In genomic region chr2:65142515-65142914, GRCh38 we compare ENCODE assay signal across 11 cellular contexts. TPM values are rescaled to one million over a fixed set of nuclear protein-coding genes. Genes with fewer than 3 reads are reported as not detected.
DNase-seq lines count a peak whose midpoint lies in the region; ATAC-seq and TF ChIP-seq lines count a peak whose summit lies in the region.
"Had no signal": no experiment of that assay in that cellular context is flagged by ENCODE, and none has a peak within 500 bp of the region (broad histone marks: within the 10 kb centered on the region; RNA-seq: fewer than 3 reads in every experiment).

No MANE protein-coding gene starts in this region.

- H3K4me3 ChIP-seq in breast epithelium: no peak overlapping the region
- no peak overlapping the region for H3K4me3 ChIP-seq in PC-9
- H3K4me3 ChIP-seq in fibroblast of mammary gland (ENCODE audit: control insufficient read depth, low read depth, low read length): no peak overlapping the region

- no peaks in the 10 kb centered on the region for H3K9me3 Mint-ChIP-seq in MCF 10A (ENCODE audit: unreplicated experiment)
- H3K9me3 Mint-ChIP-seq in activated T-cell treated with anti-CD3 and anti-CD28 coated beads, Interleukin-2, amount 50 U/mL, for 4 hours: no peaks in the 10 kb centered on the region
- H3K9me3 Mint-ChIP-seq: activated naive CD4-positive, alpha-beta T cell treated with anti-CD3 and anti-CD28 coated beads, Interleukin-2, amount 50 U/mL, for 72 hours; CD4-positive, alpha-beta memory T cell had no signal

- no peak for TF ChIP-seq POLR2A in breast epithelium (IDR thresholded peaks at IDR 0.05)

- peak; percentile 30 for TF ChIP-seq CTCF in MCF 10A (IDR thresholded peaks at IDR 0.05; ENCODE audit: unreplicated experiment)
- TF ChIP-seq CTCF in breast epithelium (IDR thresholded peaks at IDR 0.05): no peak
- TF ChIP-seq CTCF in PC-9 (conservative IDR thresholded peaks at IDR 0.05): peak; percentile 45; the same call in 1 of the 2 replicates
- peak; percentile 16 for TF ChIP-seq CTCF in fibroblast of mammary gland (conservative IDR thresholded peaks at IDR 0.05; ENCODE audit: control insufficient read depth, insufficient read depth, low read depth, low read length)
- no peak for TF ChIP-seq CTCF in GM13977 (IDR thresholded peaks at IDR 0.05; ENCODE audit: extremely low read depth, insufficient read depth, missing control alignments)

- BruUV-seq in MCF 10A (replicated peaks; lab: Mats Ljungman, UMichigan) (no TSS peak), PC-9 (replicated peaks; lab: Mats Ljungman, UMichigan) (no TSS peak)

- H3K9me2 ChIP-seq in PC-9 (ENCODE audit: insufficient read depth): no peaks in the 10 kb centered on the region

- CTCF ChIA-PET in MCF 10A (lab: Yijun Ruan, JAX): interaction anchor here (0.7 to 1.1 kb wide), 3 partner anchors 9 to 102 kb away, joined by 3 to 4 read pairs (median 3); no protein-coding TSS in a partner anchor
- CTCF ChIA-PET in PC-9 (lab: Charles Lee): interaction anchor here (0.8 kb wide), 1 partner anchor 13 kb away, joined by 3 read pairs; the partner anchor contains the start of gene RAB1A

- no peak overlapping the region for H3K27ac ChIP-seq in breast epithelium
- no peak overlapping the region for H3K27ac ChIP-seq in PC-9
- H3K27ac ChIP-seq in substantia nigra (ENCODE audit: low read depth, low read length, poor library complexity, severe bottlenecking): peak overlapping the region; percentile 11

- H3K9me3 ChIP-seq in breast epithelium: no peaks in the 10 kb centered on the region
- H3K9me3 ChIP-seq in PC-9 (ENCODE audit: insufficient read depth, low read depth): no peaks in the 10 kb centered on the region

- H3K36me3 Mint-ChIP-seq in MCF 10A (ENCODE audit: insufficient read depth, unreplicated experiment): no peaks in the 10 kb centered on the region
- H3K36me3 Mint-ChIP-seq in activated T-cell treated with anti-CD3 and anti-CD28 coated beads, Interleukin-2, amount 50 U/mL, for 4 hours (ENCODE audit: insufficient read depth): no peaks in the 10 kb centered on the region
- H3K36me3 Mint-ChIP-seq: activated naive CD4-positive, alpha-beta T cell treated with anti-CD3 and anti-CD28 coated beads, Interleukin-2, amount 50 U/mL, for 72 hours; CD4-positive, alpha-beta memory T cell had no signal

- H4K20me1 ChIP-seq in PC-9 (ENCODE audit: insufficient read depth): no peaks in the 10 kb centered on the region

- H3K4me2 ChIP-seq in PC-9: no peak overlapping the region

- H3K4me1 ChIP-seq in breast epithelium (no peaks in the 10 kb centered on the region), PC-9 (replicated peaks; ENCODE audit: insufficient read depth) (no peaks in the 10 kb centered on the region)

- POLR2A ChIA-PET in MCF 10A (lab: Yijun Ruan, JAX): interaction anchor here (0.6 kb wide), 1 partner anchor 244 kb away, joined by 3 read pairs; no protein-coding TSS in a partner anchor
- POLR2A ChIA-PET in PC-9 (lab: Charles Lee; ENCODE audit: unreplicated experiment): no interaction called here

- no peaks in the 10 kb centered on the region for H3K36me3 ChIP-seq in breast epithelium
- no peaks in the 10 kb centered on the region for H3K36me3 ChIP-seq in PC-9 (ENCODE audit: low read depth)

- H3K27me3 ChIP-seq in breast epithelium (no peaks in the 10 kb centered on the region), PC-9 (ENCODE audit: insufficient read depth, low read depth) (no peaks in the 10 kb centered on the region)

- in situ Hi-C loops in GM13977 (cut with MboI; ENCODE audit: low pct_unique_long_range_greater_than_20kb, low sequenced_read_pairs, unreplicated experiment): no loop called here

- intact Hi-C loops in MCF 10A (cut with micrococcal nuclease) (no loop called here), breast epithelium (cut with DNase I; ENCODE audit: low total_unique reads) (no loop called here), PC-9 (cut with micrococcal nuclease; ENCODE audit: unreplicated experiment) (no loop called here)

- no peak overlapping the region for H2AFZ ChIP-seq in PC-9

- no peak overlapping the region for H3K27ac Mint-ChIP-seq in MCF 10A (ENCODE audit: low read depth, unreplicated experiment)
- H3K27ac Mint-ChIP-seq: activated naive CD4-positive, alpha-beta T cell treated with anti-CD3 and anti-CD28 coated beads, Interleukin-2, amount 50 U/mL, for 72 hours; CD4-positive, alpha-beta memory T cell had no signal

- peak; percentile 39 for DNase-seq in MCF 10A (ENCODE audit: unreplicated experiment)
- no peak for DNase-seq in breast epithelium (ENCODE audit: low spot score in 2 of 2)
- DNase-seq in PC-9: no peak
- DNase-seq in fibroblast of mammary gland (ENCODE audit: low read depth): peak; percentile 14
- DNase-seq in substantia nigra (lab: John Stamatoyannopoulos, UW): peak in 26 of 49 donors; percentile 6 to 61 (median 23)
- no peak for DNase-seq in activated T-cell treated with anti-CD3 and anti-CD28 coated beads, Interleukin-2, amount 50 U/mL, for 4 hours
- no peak for DNase-seq in GM13977 (ENCODE audit: low spot score)
- DNase-seq: CD4-positive, alpha-beta memory T cell; NCI-H524 had no signal

- H3F3A ChIP-seq in PC-9 (ENCODE audit: insufficient read depth, low read depth): no peaks in the 10 kb centered on the region

- no peak for ATAC-seq in activated T-cell treated with anti-CD3 and anti-CD28 coated beads, Interleukin-2, amount 50 U/mL, for 4 hours
- no peak for ATAC-seq in GM18517 (IDR thresholded peaks at IDR 0.05; ENCODE audit: unreplicated experiment)
- ATAC-seq: activated naive CD4-positive, alpha-beta T cell treated with anti-CD3 and anti-CD28 coated beads, Interleukin-2, amount 50 U/mL, for 72 hours had no signal

- H3K79me2 ChIP-seq in PC-9 (ENCODE audit: low read depth): no peaks in the 10 kb centered on the region

- no peak overlapping the region for H3K4me3 Mint-ChIP-seq in MCF 10A (ENCODE audit: unreplicated experiment)
- H3K4me3 Mint-ChIP-seq in activated T-cell treated with anti-CD3 and anti-CD28 coated beads, Interleukin-2, amount 50 U/mL, for 4 hours: no peak overlapping the region
- H3K4me3 Mint-ChIP-seq: CD4-positive, alpha-beta memory T cell had no signal

- no peaks in the 10 kb centered on the region for H3K27me3 Mint-ChIP-seq in MCF 10A (ENCODE audit: insufficient read depth, unreplicated experiment)
- H3K27me3 Mint-ChIP-seq in activated T-cell treated with anti-CD3 and anti-CD28 coated beads, Interleukin-2, amount 50 U/mL, for 4 hours (ENCODE audit: low read depth): no peaks in the 10 kb centered on the region

- no peaks in the 10 kb centered on the region for H3K4me1 Mint-ChIP-seq in MCF 10A (ENCODE audit: insufficient read depth, unreplicated experiment)
- H3K4me1 Mint-ChIP-seq in activated T-cell treated with anti-CD3 and anti-CD28 coated beads, Interleukin-2, amount 50 U/mL, for 4 hours (ENCODE audit: low read depth): no peaks in the 10 kb centered on the region
- H3K4me1 Mint-ChIP-seq: CD4-positive, alpha-beta memory T cell had no signal

RNA-seq across cellular contexts. Expression of gene RAB1A, which starts 12.6 kb away (rescaled TPM):
- total RNA-seq in MCF 10A (2022): 128 and 131 TPM in 2 replicates
- 100 to 1,000 TPM in 1 of 3 donors, 10 to 100 TPM in 2; 86.1 to 107 (median 89.5) TPM for total RNA-seq in breast epithelium
- total RNA-seq in PC-9 (2021): 110 and 165 TPM in 2 replicates
- 10 to 100 TPM; 73.6 to 78.5 (median 73.6) TPM for total RNA-seq in activated T-cell treated with anti-CD3 and anti-CD28 coated beads, Interleukin-2, amount 50 U/mL, for 4 hours

Comparison
In these comparisons a context has a peak if more than half of its experiments do, and no peak if none do; other contexts are left out.
1. DNase-seq: peak in MCF 10A (single experiment), fibroblast of mammary gland (single experiment) and substantia nigra (26 of 49); none in breast epithelium (0 of 2), PC-9 (0 of 2), activated T-cell treated with anti-CD3 and anti-CD28 coated beads, Interleukin-2, amount 50 U/mL, for 4 hours (single experiment) and GM13977 (single experiment).
2. CTCF ChIP-seq: peak in MCF 10A (single experiment), PC-9 (single experiment) and fibroblast of mammary gland (single experiment); none in breast epithelium (0 of 3) and GM13977 (single experiment).